In the genomic region with DNA sequence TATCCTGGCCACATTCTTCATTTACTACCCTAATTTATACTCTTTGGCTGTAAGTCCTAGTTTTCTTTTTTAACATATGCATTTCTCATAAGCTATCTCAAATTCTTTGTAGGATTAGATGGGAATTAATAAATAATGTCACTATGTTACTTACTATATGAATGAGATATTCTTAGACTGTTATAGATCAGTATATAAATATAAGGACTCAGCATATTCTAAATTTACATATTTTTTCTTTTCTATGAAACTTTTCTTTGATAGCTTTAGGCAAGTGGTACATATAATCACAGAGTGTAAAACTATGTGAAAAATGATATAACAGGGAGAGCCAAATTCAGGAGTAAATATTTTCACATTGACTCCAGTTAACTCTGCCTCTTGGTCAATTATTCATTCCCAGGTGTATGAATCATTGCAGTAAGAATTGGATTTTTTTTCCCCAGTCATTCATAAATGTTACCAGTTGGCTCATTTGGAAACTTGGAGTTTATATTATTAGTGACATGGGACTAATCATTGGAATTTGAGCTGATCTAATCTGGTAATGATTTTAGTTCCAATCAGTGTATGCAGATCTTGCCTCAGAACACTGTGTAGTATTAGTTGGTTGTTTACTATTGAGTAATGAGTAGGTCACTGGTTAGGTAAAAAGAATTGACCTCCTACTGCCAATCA, we compare ENCODE assay signal across 16 cellular contexts. TPM values are rescaled to one million over a fixed set of nuclear protein-coding genes. Genes with fewer than 3 reads are reported as not detected.
DNase-seq lines count a peak whose midpoint lies in the region; ATAC-seq and TF ChIP-seq lines count a peak whose summit lies in the region.
"Had no signal": no experiment of that assay in that cellular context is flagged by ENCODE, and none has a peak within 500 bp of the region (broad histone marks: within the 10 kb centered on the region; RNA-seq: fewer than 3 reads in every experiment).

No MANE protein-coding gene starts in this region.

- H3K36me3 ChIP-seq in PC-3 (ENCODE audit: low read depth, low read length) = no peaks in the 10 kb centered on the region
- H3K36me3 ChIP-seq: thoracic aorta had no signal

- H3K4me1 ChIP-seq in PC-3 (ENCODE audit: insufficient read depth, low read length) = peaks cover 74% of the 10 kb centered on the region

- POLR2A ChIA-PET in PC-3 (lab: Charles Lee; ENCODE audit: unreplicated experiment) = interaction anchor here (0.6 kb wide), 1 partner anchor 264 kb away, joined by 3 read pairs; no protein-coding TSS in a partner anchor

- TF ChIP-seq CTCF in PC-3 (conservative IDR thresholded peaks at IDR 0.05; ENCODE audit: low read depth, low read length) = no peak
- no peak for TF ChIP-seq CTCF in epithelial cell of proximal tubule (conservative IDR thresholded peaks at IDR 0.05; ENCODE audit: low read depth, low read length)

- H3F3A ChIP-seq in PC-3 (ENCODE audit: low read length, unreplicated experiment) = peaks cover 8% of the 10 kb centered on the region

- no TSS peak for BruUV-seq in PC-3 (replicated peaks; lab: Mats Ljungman, UMichigan)

- no peak overlapping the region for H3K4me3 ChIP-seq in PC-3 (ENCODE audit: low read length)
- no peak overlapping the region for H3K4me3 ChIP-seq in epithelial cell of proximal tubule (ENCODE audit: low read depth, low read length)
- H3K4me3 ChIP-seq: thoracic aorta had no signal

- no peak overlapping the region for H2AFZ ChIP-seq in PC-3 (ENCODE audit: low read length)

- peak; percentile 72 for DNase-seq in EL
- peak; percentile 71 for DNase-seq in PC-3
- DNase-seq in epithelial cell of proximal tubule (ENCODE audit: low read depth) = peak; percentile 55
- DNase-seq in renal cortical epithelial cell (ENCODE audit: low read depth) = peak; percentile 90
- DNase-seq in NK-92 treated with Interleukin-12 subunit alpha and Interleukin-12 subunit beta, amount 100 ng/mL, for 24 hours (lab: John Stamatoyannopoulos, UW) = no peak
- DNase-seq in pons (ENCODE audit: low spot score) = no peak
- DNase-seq: activated CD4-positive, CD25-positive, alpha-beta regulatory T cell treated with anti-CD3 and anti-CD28 coated beads, Interleukin-2, amount 50 U/mL, for 72 hours; activated naive CD8-positive, alpha-beta T cell treated with anti-CD3 and anti-CD28 coated beads for 36 hours; cortex of kidney; KBM-7; midbrain; NCI-H146; NCI-H524 treated with DMSO at 0.1 percent for 48 hours had no signal

- H3K27me3 ChIP-seq in PC-3 (ENCODE audit: low read length) = no peaks in the 10 kb centered on the region

- no peak overlapping the region for H3K9ac ChIP-seq in PC-3 (ENCODE audit: low read length)

- ATAC-seq in PC-3 (peak; percentile 55), GM19023 (IDR thresholded peaks at IDR 0.05; ENCODE audit: unreplicated experiment) (no peak), GM19324 (IDR thresholded peaks at IDR 0.05; ENCODE audit: low FRiP score, unreplicated experiment) (no peak)

- H3K27ac ChIP-seq in PC-3 (ENCODE audit: low read length) = peak overlapping the region; percentile 42
- H3K27ac ChIP-seq: thoracic aorta had no signal

- no peaks in the 10 kb centered on the region for H3K9me2 ChIP-seq in PC-3 (replicated peaks; ENCODE audit: low read length)

- no peaks in the 10 kb centered on the region for H3K9me3 ChIP-seq in PC-3 (ENCODE audit: low read length)
- H3K9me3 ChIP-seq: thoracic aorta had no signal

- intact Hi-C loops in PC-3 (cut with micrococcal nuclease) = no loop called here

- H4K20me1 ChIP-seq in PC-3 (ENCODE audit: low read length) = no peaks in the 10 kb centered on the region

- CTCF ChIA-PET in PC-3 (lab: Charles Lee) = no interaction called here

- H3K79me2 ChIP-seq in PC-3 (ENCODE audit: low read length) = peaks cover 60% of the 10 kb centered on the region

- peak overlapping the region; percentile 39 for H3K4me2 ChIP-seq in PC-3 (ENCODE audit: low read length)

RNA-seq across cellular contexts. Expression of a gene that starts 25.3 kb away (rescaled TPM):
- 11.3 and 13.8 TPM in 2 replicates for total RNA-seq in PC-3 (2014; rRNA removed)
- total RNA-seq in epithelial cell of proximal tubule = 8.5 and 17.0 TPM in 2 replicates
- total RNA-seq in renal cortical epithelial cell = 17.0 and 19.3 TPM in 2 replicates

Comparison
In these comparisons a context has a peak if more than half of its experiments do, and no peak if none do; other contexts are left out.
1. DNase-seq: peak in EL (single experiment), PC-3 (single experiment), epithelial cell of proximal tubule (single experiment) and renal cortical epithelial cell (single experiment); none in NK-92 treated with Interleukin-12 subunit alpha and Interleukin-12 subunit beta, amount 100 ng/mL, for 24 hours (single experiment) and pons (single experiment).